ENCODE assay signal across 1 cellular context in genomic region chr22:39685336-39686177, GRCh38.
TF ChIP-seq lines count a peak whose summit lies in the region.

No MANE protein-coding gene starts in this region.

TF ChIP-seq in H1, 55 proteins besides CTCF, POLR2A, EP300 and RAD21:
- no peak for TF ChIP-seq HDAC6 (IDR thresholded peaks at IDR 0.05; ENCODE audit: low read depth, low read length)
- no peak for TF ChIP-seq CTBP2 (IDR thresholded peaks at IDR 0.05; ENCODE audit: borderline replicate concordance, insufficient read depth, insufficient read length, low read length)
- no peak for TF ChIP-seq POU5F1 (IDR thresholded peaks at IDR 0.05; ENCODE audit: low read depth, low read length)
- no peak for TF ChIP-seq ZNF274 (IDR thresholded peaks at IDR 0.05; ENCODE audit: borderline replicate concordance, extremely low read depth, low read length)
- no peak for TF ChIP-seq CREB1 (IDR thresholded peaks at IDR 0.05)
- no peak for TF ChIP-seq RBBP5 (IDR thresholded peaks at IDR 0.05; ENCODE audit: borderline replicate concordance, low read depth, low read length)
- TF ChIP-seq TAF1 (IDR thresholded peaks at IDR 0.05; ENCODE audit: low read depth, low read length): no peak
- TF ChIP-seq CHD2 (IDR thresholded peaks at IDR 0.05; ENCODE audit: low read length): no peak
- TF ChIP-seq BACH1 (IDR thresholded peaks at IDR 0.05; ENCODE audit: low read length): no peak
- no peak for TF ChIP-seq BCL11A (IDR thresholded peaks at IDR 0.05; ENCODE audit: low read depth in 2 of 2, low read length in 2 of 2)
- TF ChIP-seq EGR1 (IDR thresholded peaks at IDR 0.05; ENCODE audit: borderline replicate concordance, low read depth, low read length): no peak
- TF ChIP-seq MAX (IDR thresholded peaks at IDR 0.05): no peak
TF ChIP-seq in H1: peak in this region for 0.
